In genomic region chr14:22438742-22439141, GRCh38 we compare ENCODE assay signal across 25 cellular contexts.
DNase-seq lines count a peak whose midpoint lies in the region; ATAC-seq, FAIRE-seq and TF ChIP-seq lines count a peak whose summit lies in the region.
"Had no signal": no experiment of that assay in that cellular context is flagged by ENCODE, and none has a peak within 500 bp of the region (broad histone marks: within the 10 kb centered on the region; RNA-seq: fewer than 3 reads in every experiment).

No MANE protein-coding gene starts in this region.

- H3K36me3 ChIP-seq in mucosa of descending colon (ENCODE audit: low read depth) (no peaks in the 10 kb centered on the region), gastroesophageal sphincter (no peaks in the 10 kb centered on the region)
- H3K36me3 ChIP-seq: colonic mucosa had no signal

- intact Hi-C loops in mucosa of descending colon (cut with DNase I, micrococcal nuclease): no loop called here

- H3K4me3 ChIP-seq in mucosa of descending colon: no peak overlapping the region
- H3K4me3 ChIP-seq in gastroesophageal sphincter: no peak overlapping the region
- H3K4me3 ChIP-seq: colonic mucosa had no signal

- WGBS in gastroesophageal sphincter (ENCODE audit: low coverage in 1 of 2), 2 donors: 81 to 93% methylated on average over 3 of the region's 3 CpGs

- TF ChIP-seq EP300 in gastroesophageal sphincter (IDR thresholded peaks at IDR 0.05): no peak

- TF ChIP-seq CTCF in mucosa of descending colon (IDR thresholded peaks at IDR 0.05): no peak
- TF ChIP-seq CTCF in gastroesophageal sphincter (IDR thresholded peaks at IDR 0.05): no peak

- no peak for TF ChIP-seq POLR2A in gastroesophageal sphincter (IDR thresholded peaks at IDR 0.05)

- H3K27ac ChIP-seq in gastroesophageal sphincter: no peak overlapping the region
- H3K27ac ChIP-seq: colonic mucosa had no signal

- no peaks in the 10 kb centered on the region for H3K27me3 ChIP-seq in gastroesophageal sphincter
- H3K27me3 ChIP-seq: colonic mucosa had no signal

- FAIRE-seq in endometrium (lab: Jason Lieb, UNC): peak; percentile 23
- FAIRE-seq: G401.6, H54 had no signal

- H3K9me3 ChIP-seq in mucosa of descending colon: no peaks in the 10 kb centered on the region
- H3K9me3 ChIP-seq in gastroesophageal sphincter: no peaks in the 10 kb centered on the region
- H3K9me3 ChIP-seq: colonic mucosa had no signal

- ATAC-seq in mucosa of descending colon (no peak), GM21390 (IDR thresholded peaks at IDR 0.05; ENCODE audit: unreplicated experiment) (no peak), gastroesophageal sphincter (no peak)
- ATAC-seq: stimulated activated effector memory CD8-positive, alpha-beta T cell treated with anti-CD3 and anti-CD28 coated beads, Interleukin-12 subunit alpha, Interleukin-12 subunit beta, amount 100 ng/mL, for 72 hours; T-cell had no signal

- no peaks in the 10 kb centered on the region for H3K4me1 ChIP-seq in mucosa of descending colon (ENCODE audit: low read depth)
- H3K4me1 ChIP-seq in gastroesophageal sphincter: peaks cover 0 to 10% (median 5%) of the 10 kb centered on the region in 3 donors
- H3K4me1 ChIP-seq: colonic mucosa had no signal

- DNase-seq in NCI-H2029 (lab: John Stamatoyannopoulos, UW) (peak; percentile 30), NCI-H2029 treated with DMSO at 0.1 percent for 48 hours (lab: John Stamatoyannopoulos, UW) (no peak), MV-4-11 (lab: John Stamatoyannopoulos, UW) (peak; percentile 25), NCI-H2227 (lab: John Stamatoyannopoulos, UW; ENCODE audit: unreplicated experiment) (peak; percentile 75), mucosa of descending colon (no peak)
- DNase-seq: activated CD4-positive, alpha-beta T cell treated with anti-CD3 and anti-CD28 coated beads, Interleukin-2, amount 50 U/mL, for 4 hours; activated CD4-positive, CD25-positive, alpha-beta regulatory T cell; activated gamma-delta T cell treated with Interleukin-2 at 50 U/mL for 16 hours; activated T-cell treated with anti-CD3 and anti-CD28 coated beads, Interleukin-2, amount 50 U/mL, for 48 hours; CD4-positive, alpha-beta memory T cell; colonic mucosa; effector CD4-positive, alpha-beta T cell; immature natural killer cell; mammary epithelial cell; NCI-H1048; NCI-H2081 treated with DMSO at 0.1 percent for 48 hours; NCI-H524 treated with DMSO at 0.1 percent for 48 hours; T-cell; trophoblast cell had no signal

Comparison
In these comparisons a context has a peak if more than half of its experiments do, and no peak if none do; other contexts are left out.
1. DNase-seq: peak in NCI-H2029 (single experiment), MV-4-11 (single experiment) and NCI-H2227 (single experiment); none in NCI-H2029 treated with DMSO at 0.1 percent for 48 hours (single experiment) and mucosa of descending colon (0 of 3).